In genomic region chr1:181090653-181091126, GRCh38 we compare ENCODE assay signal across 8 cellular contexts. TPM values are rescaled to one million over a fixed set of nuclear protein-coding genes. Genes with fewer than 3 reads are reported as not detected.
DNase-seq lines count a peak whose midpoint lies in the region; ATAC-seq and TF ChIP-seq lines count a peak whose summit lies in the region.

No MANE protein-coding gene starts in this region.

- CTCF ChIA-PET in RWPE1 (lab: Yijun Ruan, JAX): interaction anchor here (1.0 to 4.4 kb wide), 2 partner anchors 52 to 82 kb away, joined by 4 to 30 read pairs; no protein-coding TSS in a partner anchor

- H3K4me3 Mint-ChIP-seq in central memory CD8-positive, alpha-beta T cell: peak overlapping the region; percentile 96
- peak overlapping the region; percentile 91 to 100 (median 98) for H3K4me3 Mint-ChIP-seq in naive B cell

- H3K27ac ChIP-seq in RWPE1: peak overlapping the region; percentile 92; the same call in 1 of the 2 replicates

- DNase-seq in RWPE1 (ENCODE audit: low spot score): no peak
- DNase-seq in central memory CD8-positive, alpha-beta T cell (ENCODE audit: low spot score in 2 of 2): no peak
- no peak for DNase-seq in naive B cell
- DNase-seq in ureter (ENCODE audit: low spot score): no peak
- DNase-seq in NCI-H1694 treated with DMSO at 0.1 percent for 48 hours (lab: John Stamatoyannopoulos, UW): no peak

- peaks cover 37% of the 10 kb centered on the region for H3K36me3 Mint-ChIP-seq in central memory CD8-positive, alpha-beta T cell (ENCODE audit: insufficient read depth)
- peaks cover 13 to 27% of the 10 kb centered on the region in 2 donors for H3K36me3 Mint-ChIP-seq in naive B cell

- no peaks in the 10 kb centered on the region for H3K27me3 Mint-ChIP-seq in central memory CD8-positive, alpha-beta T cell
- no peaks in the 10 kb centered on the region for H3K27me3 Mint-ChIP-seq in naive B cell

- peak; percentile 21 for ATAC-seq in GM21529 (IDR thresholded peaks at IDR 0.05; ENCODE audit: unreplicated experiment)
- ATAC-seq in central memory CD8-positive, alpha-beta T cell (replicated peaks; ENCODE audit: extremely low read depth, poor library complexity, severe bottlenecking): peak; percentile 11
- no peak for ATAC-seq in naive B cell (ENCODE audit: low read depth in 2 of 2)
- ATAC-seq in HG02970 (IDR thresholded peaks at IDR 0.05; ENCODE audit: low FRiP score, unreplicated experiment): no peak
- ATAC-seq in HG02678 (IDR thresholded peaks at IDR 0.05; ENCODE audit: unreplicated experiment): no peak

- peaks cover 53% of the 10 kb centered on the region for H3K4me1 Mint-ChIP-seq in central memory CD8-positive, alpha-beta T cell
- peaks cover 49 to 68% (median 57%) of the 10 kb centered on the region in 3 donors for H3K4me1 Mint-ChIP-seq in naive B cell

- no peak for TF ChIP-seq CTCF in RWPE1 (conservative IDR thresholded peaks at IDR 0.05; ENCODE audit: low read depth)

- POLR2A ChIA-PET in RWPE1 (lab: Yijun Ruan, JAX; ENCODE audit: low non-redundant PET): interaction anchor here (0.6 to 1.6 kb wide), 5 partner anchors 23 to 68 kb away, joined by 3 to 9 read pairs (median 4); partner anchors contain the start of gene STX6

- no peaks in the 10 kb centered on the region for H3K9me3 Mint-ChIP-seq in central memory CD8-positive, alpha-beta T cell
- no peaks in the 10 kb centered on the region for H3K9me3 Mint-ChIP-seq in naive B cell

- H3K27ac Mint-ChIP-seq in central memory CD8-positive, alpha-beta T cell (ENCODE audit: low read depth): peak overlapping the region; percentile 97
- peak overlapping the region; percentile 97 to 100 (median 99) for H3K27ac Mint-ChIP-seq in naive B cell

RNA-seq across cellular contexts. Expression of gene IER5, which starts 2.2 kb away (rescaled TPM):
- 10 to 100 TPM; 17.3 to 82.6 (median 34.1) TPM for polyA plus RNA-seq in naive B cell (ENCODE audit: low read depth in 6 of 6)
- total RNA-seq in ureter: 12.6 TPM

RNA-seq across cellular contexts. Expression of gene MR1, which starts 56.9 kb away (rescaled TPM):
- polyA plus RNA-seq in naive B cell (ENCODE audit: low read depth in 6 of 6): 10 to 100 TPM; 23.1 to 41.5 (median 33.4) TPM
- total RNA-seq in ureter: 54.4 TPM

Comparison
In these comparisons a context has a peak if more than half of its experiments do, and no peak if none do; other contexts are left out.
1. ATAC-seq: peak in GM21529 (single experiment) and central memory CD8-positive, alpha-beta T cell (single experiment); none in naive B cell (0 of 2), HG02970 (single experiment) and HG02678 (single experiment).